In genomic region chr18:63410792-63411191, GRCh38 we compare ENCODE assay signal across 12 cellular contexts. TPM values are rescaled to one million over a fixed set of nuclear protein-coding genes. Genes with fewer than 3 reads are reported as not detected.
DNase-seq lines count a peak whose midpoint lies in the region; ATAC-seq and TF ChIP-seq lines count a peak whose summit lies in the region.
"Had no signal": no experiment of that assay in that cellular context is flagged by ENCODE, and none has a peak within 500 bp of the region (broad histone marks: within the 10 kb centered on the region; RNA-seq: fewer than 3 reads in every experiment).

No MANE protein-coding gene starts in this region.

- DNase-seq in CD4-positive, CD25-positive, alpha-beta regulatory T cell = peak in 1 of 3 donors; percentile 36
- peak; percentile 64 for DNase-seq in LoVo (ENCODE audit: low spot score)
- DNase-seq in adipocyte (ENCODE audit: low read depth) = peak; percentile 37
- peak; percentile 28 for DNase-seq in kidney epithelial cell (ENCODE audit: low read depth)
- no peak for DNase-seq in sigmoid colon
- no peak for DNase-seq in ovary
- no peak for DNase-seq in DMS79 treated with DMSO at 0.1 percent for 48 hours (lab: John Stamatoyannopoulos, UW)
- DNase-seq: DMS53; naive thymus-derived CD4-positive, alpha-beta T cell; NCI-H510A; transverse colon had no signal

- intact Hi-C loops in sigmoid colon (cut with DNase I) = no loop called here
- intact Hi-C loops in ovary (cut with DNase I) = no loop called here

- TF ChIP-seq POLR2A in sigmoid colon (IDR thresholded peaks at IDR 0.05) (no peak), ovary (IDR thresholded peaks at IDR 0.05) (no peak)

- no peaks in the 10 kb centered on the region for H3K9me3 ChIP-seq in CD4-positive, CD25-positive, alpha-beta regulatory T cell (ENCODE audit: control insufficient read depth in 2 of 2, low read length in 2 of 2)
- H3K9me3 ChIP-seq in adipocyte (ENCODE audit: control insufficient read depth, low read length) (no peaks in the 10 kb centered on the region), sigmoid colon (no peaks in the 10 kb centered on the region), ovary (no peaks in the 10 kb centered on the region)
- H3K9me3 ChIP-seq: transverse colon had no signal

- ATAC-seq in CD4-positive, CD25-positive, alpha-beta regulatory T cell (ENCODE audit: low read depth in 2 of 2) = peak in 1 of 2 donors; percentile 50
- ATAC-seq in GM21619 (IDR thresholded peaks at IDR 0.05; ENCODE audit: unreplicated experiment) = no peak
- ATAC-seq: naive thymus-derived CD4-positive, alpha-beta T cell had no signal

- peaks cover 4% of the 10 kb centered on the region for H3K4me1 ChIP-seq in CD4-positive, CD25-positive, alpha-beta regulatory T cell (ENCODE audit: control insufficient read depth, insufficient read depth, low read length, poor library complexity, severe bottlenecking)
- H3K4me1 ChIP-seq in adipocyte (ENCODE audit: control insufficient read depth, insufficient read depth, low read length) (peaks cover 19% of the 10 kb centered on the region), sigmoid colon (peaks cover 0 to 16% (median 0%) of the 10 kb centered on the region in 4 donors), ovary (ENCODE audit: insufficient read depth) (no peaks in the 10 kb centered on the region)

- TF ChIP-seq CTCF in kidney epithelial cell (IDR thresholded peaks at IDR 0.05; ENCODE audit: insufficient read depth, low read length, poor library complexity, severe bottlenecking) (no peak), sigmoid colon (IDR thresholded peaks at IDR 0.05) (no peak), ovary (IDR thresholded peaks at IDR 0.05) (no peak)

- peak overlapping the region; percentile 17 for H3K27ac ChIP-seq in CD4-positive, CD25-positive, alpha-beta regulatory T cell (ENCODE audit: insufficient read depth, low read length, poor library complexity, severe bottlenecking)
- H3K27ac ChIP-seq in sigmoid colon (no peak overlapping the region), ovary (no peak overlapping the region)

- peaks cover 70% of the 10 kb centered on the region for H3K36me3 ChIP-seq in CD4-positive, CD25-positive, alpha-beta regulatory T cell (ENCODE audit: control insufficient read depth, insufficient read depth, low read length)
- H3K36me3 ChIP-seq in adipocyte (ENCODE audit: control insufficient read depth, insufficient read depth, low read length, severe bottlenecking) (peaks cover 72% of the 10 kb centered on the region), kidney epithelial cell (ENCODE audit: control insufficient read depth, insufficient read depth, low read length) (peaks cover 2% of the 10 kb centered on the region), sigmoid colon (peaks cover 0 to 75% (median 26%) of the 10 kb centered on the region in 4 donors), ovary (no peaks in the 10 kb centered on the region)

- H3K4me3 Mint-ChIP-seq in CD4-positive, CD25-positive, alpha-beta regulatory T cell = no peak overlapping the region

- no peaks in the 10 kb centered on the region for H3K27me3 ChIP-seq in CD4-positive, CD25-positive, alpha-beta regulatory T cell (ENCODE audit: control insufficient read depth, insufficient read depth, low read length)
- no peaks in the 10 kb centered on the region for H3K27me3 ChIP-seq in adipocyte (replicated peaks; ENCODE audit: control insufficient read depth, insufficient read depth, low read length)
- H3K27me3 ChIP-seq in kidney epithelial cell (ENCODE audit: control insufficient read depth, insufficient read depth, low read length) = no peaks in the 10 kb centered on the region
- no peaks in the 10 kb centered on the region for H3K27me3 ChIP-seq in sigmoid colon
- no peaks in the 10 kb centered on the region for H3K27me3 ChIP-seq in ovary
- H3K27me3 ChIP-seq: transverse colon had no signal

- H3K36me3 Mint-ChIP-seq in CD4-positive, CD25-positive, alpha-beta regulatory T cell = peaks cover 47% of the 10 kb centered on the region

- no peaks in the 10 kb centered on the region for H3K27me3 Mint-ChIP-seq in CD4-positive, CD25-positive, alpha-beta regulatory T cell
- H3K27me3 Mint-ChIP-seq: naive thymus-derived CD4-positive, alpha-beta T cell had no signal

- H3K4me3 ChIP-seq in CD4-positive, CD25-positive, alpha-beta regulatory T cell (ENCODE audit: low read depth, low read length) = no peak overlapping the region
- H3K4me3 ChIP-seq in adipocyte (ENCODE audit: low read length) (no peak overlapping the region), kidney epithelial cell (ENCODE audit: low read depth, low read length) (no peak overlapping the region), sigmoid colon (no peak overlapping the region), ovary (no peak overlapping the region)
- H3K4me3 ChIP-seq: transverse colon had no signal

- TF ChIP-seq EP300 in sigmoid colon (IDR thresholded peaks at IDR 0.05) (no peak), ovary (IDR thresholded peaks at IDR 0.05) (no peak)

- 35 to 67% methylated on average over 4 of the region's 4 CpGs for WGBS in sigmoid colon, 2 donors
- 79 to 90% (median 86%) methylated on average over 4 of the region's 4 CpGs for WGBS in ovary, 3 donors

- H3K4me1 Mint-ChIP-seq in CD4-positive, CD25-positive, alpha-beta regulatory T cell = peaks cover 35 to 59% (median 39%) of the 10 kb centered on the region in 4 donors

- no peaks in the 10 kb centered on the region for H3K9me3 Mint-ChIP-seq in CD4-positive, CD25-positive, alpha-beta regulatory T cell
- H3K9me3 Mint-ChIP-seq: naive thymus-derived CD4-positive, alpha-beta T cell had no signal

- H3K9ac ChIP-seq in adipocyte (ENCODE audit: low read length) = no peak overlapping the region

- peak overlapping the region; percentile 21 to 84 (median 32) for H3K27ac Mint-ChIP-seq in CD4-positive, CD25-positive, alpha-beta regulatory T cell

RNA-seq across cellular contexts. Expression of gene VPS4B, which starts 11.5 kb away (rescaled TPM):
- 93.3 TPM for total RNA-seq in CD4-positive, CD25-positive, alpha-beta regulatory T cell
- polyA plus RNA-seq in CD4-positive, CD25-positive, alpha-beta regulatory T cell = 10 to 100 TPM; 54.2 to 72.4 (median 64.0) TPM
- total RNA-seq in kidney epithelial cell = 56.6 and 63.8 TPM in 2 replicates
- 10 to 100 TPM; 31.4 to 41.0 (median 38.3) TPM for total RNA-seq in sigmoid colon
- polyA plus RNA-seq in sigmoid colon = 10 to 100 TPM; 34.6 to 69.4 (median 44.4) TPM
- 10 to 100 TPM; 20.7 to 43.4 (median 36.2) TPM for total RNA-seq in ovary
- polyA plus RNA-seq in ovary = 10 to 100 TPM; 18.6 to 27.5 TPM

RNA-seq across cellular contexts. Expression of gene KDSR, which starts 43.8 kb away (rescaled TPM):
- total RNA-seq in CD4-positive, CD25-positive, alpha-beta regulatory T cell = 42.0 TPM
- 100 to 1,000 TPM in 3 of 4 donors, 10 to 100 TPM in 1; 99.8 to 119 (median 106) TPM for polyA plus RNA-seq in CD4-positive, CD25-positive, alpha-beta regulatory T cell
- total RNA-seq in kidney epithelial cell (32.1 and 36.3 TPM in 2 replicates), sigmoid colon (10 to 100 TPM; 33.2 to 50.5 (median 42.7) TPM), ovary (10 to 100 TPM; 25.8 to 70.1 (median 62.6) TPM)
- polyA plus RNA-seq in sigmoid colon (10 to 100 TPM in 2 of 3 donors, 1 to 10 TPM in 1; 7.6 to 19.3 (median 10.8) TPM), ovary (10 to 100 TPM; 27.8 to 52.3 TPM)

Comparison
In these comparisons a context has a peak if more than half of its experiments do, and no peak if none do; other contexts are left out.
1. DNase-seq: peak in LoVo (single experiment), adipocyte (single experiment) and kidney epithelial cell (single experiment); none in sigmoid colon (single experiment), ovary (0 of 5) and DMS79 treated with DMSO at 0.1 percent for 48 hours (single experiment).